8 cellular contexts compared by ENCODE assay signal in the genomic region with DNA sequence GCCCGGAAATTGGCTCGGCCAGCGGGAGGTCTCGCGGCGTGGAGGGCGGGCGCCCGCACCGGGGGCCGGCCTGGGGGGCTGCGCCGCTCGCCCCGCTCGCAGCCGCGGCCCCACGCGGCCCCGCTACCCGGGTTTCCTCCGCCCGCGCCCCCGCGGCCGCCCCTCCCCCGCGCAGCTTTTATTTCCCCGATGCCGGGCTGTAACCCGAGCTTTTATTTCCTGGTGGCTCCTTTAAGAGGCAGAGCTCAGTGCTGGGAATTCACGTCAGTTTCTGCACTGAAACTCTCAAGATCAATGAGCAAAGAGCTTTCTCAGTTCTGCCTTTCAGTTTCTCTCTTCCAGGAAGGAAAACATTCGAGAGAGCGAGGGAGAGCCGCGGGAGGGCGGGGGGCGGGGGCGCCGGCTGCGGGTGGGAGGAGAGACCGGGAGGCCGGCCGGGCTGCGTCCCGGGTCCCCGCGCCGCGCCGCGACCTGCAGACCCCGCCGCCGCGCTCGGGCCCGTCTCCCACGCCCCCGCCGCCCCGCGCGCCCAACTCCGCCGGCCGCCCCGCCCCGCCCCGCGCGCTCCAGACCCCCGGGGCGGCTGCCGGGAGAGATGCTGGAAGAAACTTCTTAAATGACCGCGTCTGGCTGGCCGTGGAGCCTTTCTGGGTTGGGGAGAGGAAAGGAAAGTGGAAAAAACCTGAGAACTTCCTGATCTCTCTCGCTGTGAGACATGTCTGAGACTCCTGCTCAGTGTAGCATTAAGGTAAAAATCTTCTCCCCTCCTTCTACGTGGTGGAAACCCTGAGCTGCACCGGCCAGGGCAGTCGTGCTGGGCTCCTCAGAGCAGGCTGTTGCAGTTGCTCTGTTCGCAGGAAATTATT. TPM values are rescaled to one million over a fixed set of nuclear protein-coding genes. Genes with fewer than 3 reads are reported as not detected.
DNase-seq lines count a peak whose midpoint lies in the region; ATAC-seq and TF ChIP-seq lines count a peak whose summit lies in the region.

ETV6 (plus strand) TSS at position 262 of the 866 bp plus-strand sequence; CDS start at position 716, 454 bp downstream.

- H3K9me3 ChIP-seq in gastroesophageal sphincter (no peaks in the 10 kb centered on the region), neuronal stem cell (replicated peaks in 1 of 2; ENCODE audit: control insufficient read depth in 2 of 2, insufficient read depth in 1 of 2, low read depth in 1 of 2, low read length in 2 of 2) (no peaks in the 10 kb centered on the region)

- no peaks in the 10 kb centered on the region for H3K27me3 ChIP-seq in gastroesophageal sphincter
- H3K27me3 ChIP-seq in neuronal stem cell (ENCODE audit: control insufficient read depth in 3 of 3, insufficient read depth in 3 of 3, low read depth in 1 of 3, low read length in 3 of 3) = no peaks in the 10 kb centered on the region

- no peak within 1 kb of the TSS for H4K8ac ChIP-seq in neuronal stem cell (ENCODE audit: low read depth, low read length)

- H3K4ac ChIP-seq in neuronal stem cell (ENCODE audit: low read length) = no peak within 1 kb of the TSS

- no peak within 1 kb of the TSS for H4K91ac ChIP-seq in neuronal stem cell (ENCODE audit: low read depth, low read length, poor library complexity)

- no peak within 1 kb of the TSS for H2AK5ac ChIP-seq in neuronal stem cell (ENCODE audit: low read depth, low read length)

- peak within 1 kb of the TSS; percentile 73 for H3K4me2 ChIP-seq in neuronal stem cell (ENCODE audit: insufficient read depth, low read length, poor library complexity, severe bottlenecking)

- H3K27ac ChIP-seq in gastroesophageal sphincter = peak within 1 kb of the TSS; percentile 94 to 100 (median 98)
- peak within 1 kb of the TSS; percentile 99 for H3K27ac ChIP-seq in neuronal stem cell (replicated peaks; ENCODE audit: low read length)

- H3K4me1 ChIP-seq in gastroesophageal sphincter (peaks cover 3 to 34% (median 14%) of the 10 kb centered on the region in 3 donors), neuronal stem cell (ENCODE audit: control insufficient read depth in 2 of 2, insufficient read depth in 1 of 2, low read depth in 1 of 2, low read length in 2 of 2) (peaks cover 12 to 14% of the 10 kb centered on the region in 2 donors)

- TF ChIP-seq CTCF in LNCaP clone FGC (IDR thresholded peaks at IDR 0.05; ENCODE audit: control insufficient read depth, extremely low read depth, insufficient read depth) (no peak), gastroesophageal sphincter (IDR thresholded peaks at IDR 0.05) (peak in 1 of 4 experiments; percentile 4)

- intact Hi-C loops in activated naive CD4-positive, alpha-beta T cell treated with anti-CD3 and anti-CD28 coated beads for 36 hours (cut with micrococcal nuclease) = loop anchor here (1.0 to 10.0 kb wide), 17 partner anchors 54 to 1785 kb away; partner anchors contain the start of genes CLEC2B, GPR19 and SMIM10L1

- peak within 1 kb of the TSS; percentile 98 for H3K4me3 Mint-ChIP-seq in activated naive CD4-positive, alpha-beta T cell treated with anti-CD3 and anti-CD28 coated beads for 36 hours

- peak within 1 kb of the TSS; percentile 39 for H2BK15ac ChIP-seq in neuronal stem cell (ENCODE audit: low read length)

- no peaks in the 10 kb centered on the region for H3K9me3 Mint-ChIP-seq in activated naive CD4-positive, alpha-beta T cell treated with anti-CD3 and anti-CD28 coated beads for 36 hours

- peak within 1 kb of the TSS; percentile 91 for H3K9ac ChIP-seq in neuronal stem cell (ENCODE audit: low read depth, low read length, poor library complexity)

- peak within 1 kb of the TSS; percentile 97 for H3K18ac ChIP-seq in neuronal stem cell (ENCODE audit: low read length)

- peaks cover 18% of the 10 kb centered on the region for H3K36me3 Mint-ChIP-seq in activated naive CD4-positive, alpha-beta T cell treated with anti-CD3 and anti-CD28 coated beads for 36 hours (ENCODE audit: low read depth)

- TF ChIP-seq POLR2A in gastroesophageal sphincter (IDR thresholded peaks at IDR 0.05) = peak in 1 of 2 donors; percentile 41

- peak within 1 kb of the TSS; percentile 18 for H2BK120ac ChIP-seq in neuronal stem cell (ENCODE audit: low read depth, low read length)

- H3K23ac ChIP-seq in neuronal stem cell (ENCODE audit: low read depth, low read length, poor library complexity) = no peak within 1 kb of the TSS

- H2BK12ac ChIP-seq in neuronal stem cell (ENCODE audit: low read length) = no peak within 1 kb of the TSS

- H3K4me1 Mint-ChIP-seq in activated naive CD4-positive, alpha-beta T cell treated with anti-CD3 and anti-CD28 coated beads for 36 hours (ENCODE audit: low read depth) = peaks cover 32% of the 10 kb centered on the region

- H3K79me1 ChIP-seq in neuronal stem cell (ENCODE audit: low read depth, low read length) = peaks cover 4% of the 10 kb centered on the region

- 0% methylated on average over 7 to 13 of the region's 85 CpGs for WGBS in gastroesophageal sphincter (ENCODE audit: low coverage in 1 of 2), 2 donors
- no CpG with 5 or more reads among the region's 85 CpGs for WGBS in neuronal stem cell (ENCODE audit: extremely low coverage in 2 of 2, insufficient read length in 2 of 2, insufficient replicate concordance in 1 of 2), 2 donors

- H3K4me3 ChIP-seq in LNCaP clone FGC (ENCODE audit: low read depth, low read length) (peak within 1 kb of the TSS; percentile 84), gastroesophageal sphincter (peak within 1 kb of the TSS; percentile 77 to 99), neuronal stem cell (ENCODE audit: low read length in 2 of 2) (peak within 1 kb of the TSS; percentile 89 to 92)

- H3K36me3 ChIP-seq in gastroesophageal sphincter (no peaks in the 10 kb centered on the region), neuronal stem cell (replicated peaks in 1 of 2; ENCODE audit: control insufficient read depth in 2 of 2, insufficient read depth in 2 of 2, low read length in 2 of 2) (no peaks in the 10 kb centered on the region)

- H2AFZ ChIP-seq in neuronal stem cell (ENCODE audit: low read length) = peak within 1 kb of the TSS; percentile 86

- peak; percentile 82 for ATAC-seq in gastroesophageal sphincter

- H3K14ac ChIP-seq in neuronal stem cell (ENCODE audit: low read length) = no peak within 1 kb of the TSS

- H3K27ac Mint-ChIP-seq in activated naive CD4-positive, alpha-beta T cell treated with anti-CD3 and anti-CD28 coated beads for 36 hours = peak within 1 kb of the TSS; percentile 99

- TF ChIP-seq EP300 in gastroesophageal sphincter (IDR thresholded peaks at IDR 0.05) = no peak

- in situ Hi-C loops in SK-MEL-5 (cut with HindIII; ENCODE audit: low pct_unique_long_range_greater_than_20kb, low sequenced_read_pairs) = no loop called here

- DNase-seq in ELR (ENCODE audit: low read depth) (peak; percentile 89), GOT3 (lab: John Stamatoyannopoulos, UW) (peak; percentile 46), LNCaP clone FGC (ENCODE audit: low read depth) (peak; percentile 85), SK-MEL-5 (ENCODE audit: low read depth, low spot score) (peak; percentile 91), neuronal stem cell (ENCODE audit: low spot score) (peak; percentile 69), superior temporal gyrus (ENCODE audit: extremely low spot score) (peak; percentile 80)
- peak; percentile 90 for DNase-seq in activated naive CD4-positive, alpha-beta T cell treated with anti-CD3 and anti-CD28 coated beads for 36 hours

- peak within 1 kb of the TSS; percentile 40 for H2BK5ac ChIP-seq in neuronal stem cell (ENCODE audit: low read length)

- H3K27me3 Mint-ChIP-seq in activated naive CD4-positive, alpha-beta T cell treated with anti-CD3 and anti-CD28 coated beads for 36 hours (ENCODE audit: low read depth) = no peaks in the 10 kb centered on the region

- CTCF ChIA-PET in activated naive CD4-positive, alpha-beta T cell treated with anti-CD3 and anti-CD28 coated beads for 36 hours (lab: Charles Lee) = interaction anchor here (0.6 to 1.5 kb wide), 7 partner anchors 81 to 384 kb away, joined by 3 to 4 read pairs (median 3); no protein-coding TSS in a partner anchor

RNA-seq across cellular contexts. Expression of gene ETV6, which starts in this region (rescaled TPM):
- total RNA-seq in SK-MEL-5 (2014; rRNA removed; shearing (Covaris generic)) = 6.4 and 7.5 TPM in 2 replicates
- polyA plus RNA-seq in SK-MEL-5 (2015; cell fraction: cytosol; rRNA removed) = 10.5 and 14.9 TPM in 2 replicates
- polyA plus RNA-seq in SK-MEL-5 (2015; cell fraction: nucleus; rRNA removed) = 19.4 and 30.5 TPM in 2 replicates
- 10 to 100 TPM; 48.1 to 48.6 TPM for total RNA-seq in activated naive CD4-positive, alpha-beta T cell treated with anti-CD3 and anti-CD28 coated beads for 36 hours
- total RNA-seq in gastroesophageal sphincter = 10 to 100 TPM; 18.7 to 30.1 (median 21.1) TPM
- polyA plus RNA-seq in neuronal stem cell (2013, experiment 1 of 2) = 7.3 TPM
- 7.5 TPM for polyA plus RNA-seq in neuronal stem cell (2013, experiment 2 of 2)

Comparison
In these comparisons a context has a peak if more than half of its experiments do, and no peak if none do; other contexts are left out.
1. Peak in every context shown above with its lines: DNase-seq, ATAC-seq, H3K4me3 ChIP-seq and H3K27ac ChIP-seq.